In the genomic region with DNA sequence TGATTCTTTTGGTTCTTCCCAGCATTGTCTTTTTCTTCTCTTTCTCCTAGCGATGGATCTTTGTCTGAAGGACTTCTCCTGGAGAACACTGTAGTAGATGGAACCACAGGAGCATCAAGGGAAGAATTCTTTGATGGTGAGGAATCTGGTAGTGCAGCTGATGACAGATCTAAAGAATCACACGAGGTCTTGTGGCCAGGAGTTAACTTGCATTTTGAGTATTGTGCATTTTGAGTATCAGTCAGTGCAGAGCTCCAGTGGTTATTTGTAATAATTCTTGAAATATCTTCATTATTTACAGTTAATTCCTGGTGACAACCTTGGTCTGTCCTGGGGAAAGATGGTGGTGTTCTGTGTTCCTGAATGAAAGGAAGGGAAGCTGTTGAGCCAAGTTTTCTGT, we compare ENCODE assay signal across 23 cellular contexts. TPM values are rescaled to one million over a fixed set of nuclear protein-coding genes. Genes with fewer than 3 reads are reported as not detected.
DNase-seq lines count a peak whose midpoint lies in the region; ATAC-seq lines count a peak whose summit lies in the region.
"Had no signal": no experiment of that assay in that cellular context is flagged by ENCODE, and none has a peak within 500 bp of the region (broad histone marks: within the 10 kb centered on the region; RNA-seq: fewer than 3 reads in every experiment).

No MANE protein-coding gene starts in this region.

- peak overlapping the region; percentile 51 for H3K27ac ChIP-seq in epithelial cell of prostate
- H3K27ac ChIP-seq in mesenchymal stem cell (ENCODE audit: low read length, poor library complexity, severe bottlenecking) = peak overlapping the region; percentile 77
- H3K27ac ChIP-seq: 22Rv1, BLaER1, C4-2B had no signal

- H4K8ac ChIP-seq in mesenchymal stem cell (ENCODE audit: low read length) = no peak overlapping the region

- no peak overlapping the region for H2AFZ ChIP-seq in mesenchymal stem cell (ENCODE audit: low read depth, low read length)
- H2AFZ ChIP-seq: GM23338 had no signal

- peak overlapping the region; percentile 24 for H2BK5ac ChIP-seq in mesenchymal stem cell (ENCODE audit: low read depth, low read length, poor library complexity, severe bottlenecking)

- no peak overlapping the region for H2BK120ac ChIP-seq in mesenchymal stem cell (ENCODE audit: low read depth, low read length)

- no peak overlapping the region for H4K91ac ChIP-seq in mesenchymal stem cell (ENCODE audit: low read length)

- WGBS in mesenchymal stem cell = 93% methylated on average over 2 of the region's 2 CpGs

- H3K36me3 Mint-ChIP-seq in stimulated activated effector memory CD8-positive, alpha-beta T cell treated with anti-CD3 and anti-CD28 coated beads, Interleukin-12 subunit alpha, Interleukin-12 subunit beta, amount 100 ng/mL, for 72 hours = no peaks in the 10 kb centered on the region
- H3K36me3 Mint-ChIP-seq in T-helper 17 cell (ENCODE audit: low read depth) = no peaks in the 10 kb centered on the region

- no peaks in the 10 kb centered on the region for H3K4me1 Mint-ChIP-seq in stimulated activated naive CD8-positive, alpha-beta T cell treated with anti-CD3 and anti-CD28 coated beads, Interleukin-15, amount 100 ng/mL, for 72 hours
- no peaks in the 10 kb centered on the region for H3K4me1 Mint-ChIP-seq in stimulated activated effector memory CD8-positive, alpha-beta T cell treated with anti-CD3 and anti-CD28 coated beads, Interleukin-12 subunit alpha, Interleukin-12 subunit beta, amount 100 ng/mL, for 72 hours
- no peaks in the 10 kb centered on the region for H3K4me1 Mint-ChIP-seq in T-helper 17 cell
- H3K4me1 Mint-ChIP-seq: B cell; CD4-positive, CD25-positive, alpha-beta regulatory T cell; GM23338; H9 had no signal

- H3K79me1 ChIP-seq in mesenchymal stem cell (replicated peaks; ENCODE audit: low read length, poor library complexity, severe bottlenecking) = no peaks in the 10 kb centered on the region

- DNase-seq in stimulated activated naive CD8-positive, alpha-beta T cell treated with anti-CD3 and anti-CD28 coated beads, Interleukin-15, amount 100 ng/mL, for 72 hours = no peak
- DNase-seq in stimulated activated naive CD8-positive, alpha-beta T cell treated with anti-CD3 and anti-CD28 coated beads, Interleukin-15, Interleukin-2, amounts not matched to agents 100 U/mL and 50 U/mL, for 24 hours = no peak
- DNase-seq in epithelial cell of prostate (ENCODE audit: low read depth, low spot score) (no peak), mesenchymal stem cell (no peak), T-helper 17 cell (no peak)
- DNase-seq in stimulated activated effector memory CD8-positive, alpha-beta T cell treated with anti-CD3 and anti-CD28 coated beads, Interleukin-12 subunit alpha, Interleukin-12 subunit beta, amount 100 ng/mL, for 72 hours (ENCODE audit: low spot score in 2 of 2) = peak in 1 of 2 donors; percentile 44
- DNase-seq: Caco-2; CD4-positive, CD25-positive, alpha-beta regulatory T cell; CD8-positive, alpha-beta T cell; DMS153; DND-41; EL; GDM1; H9 had no signal

- H3K4me1 ChIP-seq in mesenchymal stem cell (ENCODE audit: control insufficient read depth, insufficient read depth, low read depth, low read length) = peaks cover 2% of the 10 kb centered on the region
- H3K4me1 ChIP-seq: BLaER1 had no signal

- no peak overlapping the region for H3K27ac Mint-ChIP-seq in stimulated activated naive CD8-positive, alpha-beta T cell treated with anti-CD3 and anti-CD28 coated beads, Interleukin-15, amount 100 ng/mL, for 72 hours
- H3K27ac Mint-ChIP-seq in stimulated activated effector memory CD8-positive, alpha-beta T cell treated with anti-CD3 and anti-CD28 coated beads, Interleukin-12 subunit alpha, Interleukin-12 subunit beta, amount 100 ng/mL, for 72 hours = no peak overlapping the region
- no peak overlapping the region for H3K27ac Mint-ChIP-seq in T-helper 17 cell
- H3K27ac Mint-ChIP-seq: B cell; CD4-positive, CD25-positive, alpha-beta regulatory T cell; CD8-positive, alpha-beta T cell; GM23338; H9 had no signal

- H3K4me3 ChIP-seq in mesenchymal stem cell (ENCODE audit: insufficient read depth in 1 of 2, low read depth in 1 of 2, low read length in 2 of 2) = no peak overlapping the region
- H3K4me3 ChIP-seq: BLaER1, GM12878, GM23338 had no signal

- H3K4me3 Mint-ChIP-seq in stimulated activated naive CD8-positive, alpha-beta T cell treated with anti-CD3 and anti-CD28 coated beads, Interleukin-15, amount 100 ng/mL, for 72 hours = no peak overlapping the region
- H3K4me3 Mint-ChIP-seq in stimulated activated effector memory CD8-positive, alpha-beta T cell treated with anti-CD3 and anti-CD28 coated beads, Interleukin-12 subunit alpha, Interleukin-12 subunit beta, amount 100 ng/mL, for 72 hours = no peak overlapping the region
- H3K4me3 Mint-ChIP-seq in T-helper 17 cell = no peak overlapping the region
- H3K4me3 Mint-ChIP-seq: B cell; CD4-positive, CD25-positive, alpha-beta regulatory T cell; CD8-positive, alpha-beta T cell; GM23338; H9 had no signal

- no peaks in the 10 kb centered on the region for H3K27me3 ChIP-seq in mesenchymal stem cell (ENCODE audit: control insufficient read depth in 1 of 2, insufficient read depth in 1 of 2, low read length in 2 of 2)
- H3K27me3 ChIP-seq: BLaER1 had no signal

- no peaks in the 10 kb centered on the region for H3K27me3 Mint-ChIP-seq in stimulated activated naive CD8-positive, alpha-beta T cell treated with anti-CD3 and anti-CD28 coated beads, Interleukin-15, amount 100 ng/mL, for 72 hours
- H3K27me3 Mint-ChIP-seq in T-helper 17 cell = peaks cover 21% of the 10 kb centered on the region

- H3K23ac ChIP-seq in mesenchymal stem cell (ENCODE audit: low read length in 2 of 2) = no peak overlapping the region

- H3K9ac ChIP-seq in mesenchymal stem cell (ENCODE audit: low read length) = no peak overlapping the region
- H3K9ac ChIP-seq: BLaER1 had no signal

- no peaks in the 10 kb centered on the region for H3K36me3 ChIP-seq in mesenchymal stem cell (ENCODE audit: control insufficient read depth in 1 of 2, insufficient read depth in 2 of 2, low read depth in 1 of 2, low read length in 2 of 2)
- H3K36me3 ChIP-seq: BLaER1 had no signal

- no peak overlapping the region for H3K4me2 ChIP-seq in mesenchymal stem cell (ENCODE audit: low read length, poor library complexity, severe bottlenecking)
- H3K4me2 ChIP-seq: BLaER1, GM23338 had no signal

- no peaks in the 10 kb centered on the region for H3K9me3 Mint-ChIP-seq in stimulated activated naive CD8-positive, alpha-beta T cell treated with anti-CD3 and anti-CD28 coated beads, Interleukin-15, amount 100 ng/mL, for 72 hours
- no peaks in the 10 kb centered on the region for H3K9me3 Mint-ChIP-seq in stimulated activated effector memory CD8-positive, alpha-beta T cell treated with anti-CD3 and anti-CD28 coated beads, Interleukin-12 subunit alpha, Interleukin-12 subunit beta, amount 100 ng/mL, for 72 hours
- H3K9me3 Mint-ChIP-seq: CD8-positive, alpha-beta T cell; GM23338 had no signal

- no peak overlapping the region for H3K4ac ChIP-seq in mesenchymal stem cell (ENCODE audit: low read depth in 1 of 2, low read length in 2 of 2)

- H3K9me3 ChIP-seq in mesenchymal stem cell (ENCODE audit: control insufficient read depth, low read length) (peaks cover 3% of the 10 kb centered on the region), T-helper 17 cell (ENCODE audit: control insufficient read depth, low read length, poor library complexity, severe bottlenecking) (no peaks in the 10 kb centered on the region)
- H3K9me3 ChIP-seq: Caco-2 had no signal

- no peak overlapping the region for H3K14ac ChIP-seq in mesenchymal stem cell (ENCODE audit: low read length in 2 of 2)

- H2AK5ac ChIP-seq in mesenchymal stem cell (ENCODE audit: low read length, severe bottlenecking) = peak overlapping the region; percentile 20

- peak; percentile 54 for ATAC-seq in stimulated activated naive CD8-positive, alpha-beta T cell treated with anti-CD3 and anti-CD28 coated beads, Interleukin-15, amount 100 ng/mL, for 72 hours
- ATAC-seq in stimulated activated naive CD8-positive, alpha-beta T cell treated with anti-CD3 and anti-CD28 coated beads, Interleukin-15, Interleukin-2, amounts not matched to agents 100 U/mL and 50 U/mL, for 24 hours = no peak
- ATAC-seq in stimulated activated effector memory CD8-positive, alpha-beta T cell treated with anti-CD3 and anti-CD28 coated beads, Interleukin-12 subunit alpha, Interleukin-12 subunit beta, amount 100 ng/mL, for 72 hours = peak; percentile 66
- no peak for ATAC-seq in HG03457 (IDR thresholded peaks at IDR 0.05; ENCODE audit: unreplicated experiment)
- ATAC-seq in T-helper 17 cell = no peak
- ATAC-seq in HG02884 (IDR thresholded peaks at IDR 0.05; ENCODE audit: unreplicated experiment) = no peak
- ATAC-seq: CD8-positive, alpha-beta T cell; GM12878; GM23338; HCT116 had no signal

- no peak overlapping the region for H2BK15ac ChIP-seq in mesenchymal stem cell (ENCODE audit: low read depth, poor library complexity, severe bottlenecking)

- no peak overlapping the region for H2BK12ac ChIP-seq in mesenchymal stem cell (ENCODE audit: low read length in 2 of 2)

- H3K18ac ChIP-seq in mesenchymal stem cell (ENCODE audit: low read depth in 1 of 2, low read length in 2 of 2) = no peak overlapping the region

RNA-seq across cellular contexts. Expression of gene POGLUT3, which starts 14.5 kb away (rescaled TPM):
- 39.9 TPM for polyA plus RNA-seq in mesenchymal stem cell (2013, experiment 1 of 2)
- polyA plus RNA-seq in mesenchymal stem cell (2013, experiment 2 of 2) = 40.6 TPM
- 1 to 10 TPM; 5.5 to 7.7 TPM for total RNA-seq in T-helper 17 cell

RNA-seq across cellular contexts. Expression of gene C11orf65, which starts 45.4 kb away (rescaled TPM):
- 0.55 TPM for polyA plus RNA-seq in mesenchymal stem cell (2013, experiment 1 of 2)
- polyA plus RNA-seq in mesenchymal stem cell (2013, experiment 2 of 2) = 0.38 TPM
- total RNA-seq in T-helper 17 cell = 1 to 10 TPM in 1 of 2 donors, under 1 TPM in 1; 0.96 to 1.7 TPM

Comparison
In these comparisons a context has a peak if more than half of its experiments do, and no peak if none do; other contexts are left out.
1. ATAC-seq: peak in stimulated activated naive CD8-positive, alpha-beta T cell treated with anti-CD3 and anti-CD28 coated beads, Interleukin-15, amount 100 ng/mL, for 72 hours (single experiment) and stimulated activated effector memory CD8-positive, alpha-beta T cell treated with anti-CD3 and anti-CD28 coated beads, Interleukin-12 subunit alpha, Interleukin-12 subunit beta, amount 100 ng/mL, for 72 hours (single experiment); none in stimulated activated naive CD8-positive, alpha-beta T cell treated with anti-CD3 and anti-CD28 coated beads, Interleukin-15, Interleukin-2, amounts not matched to agents 100 U/mL and 50 U/mL, for 24 hours (single experiment), HG03457 (single experiment), T-helper 17 cell (single experiment) and HG02884 (single experiment).